8 cellular contexts compared by ENCODE assay signal in the genomic region with DNA sequence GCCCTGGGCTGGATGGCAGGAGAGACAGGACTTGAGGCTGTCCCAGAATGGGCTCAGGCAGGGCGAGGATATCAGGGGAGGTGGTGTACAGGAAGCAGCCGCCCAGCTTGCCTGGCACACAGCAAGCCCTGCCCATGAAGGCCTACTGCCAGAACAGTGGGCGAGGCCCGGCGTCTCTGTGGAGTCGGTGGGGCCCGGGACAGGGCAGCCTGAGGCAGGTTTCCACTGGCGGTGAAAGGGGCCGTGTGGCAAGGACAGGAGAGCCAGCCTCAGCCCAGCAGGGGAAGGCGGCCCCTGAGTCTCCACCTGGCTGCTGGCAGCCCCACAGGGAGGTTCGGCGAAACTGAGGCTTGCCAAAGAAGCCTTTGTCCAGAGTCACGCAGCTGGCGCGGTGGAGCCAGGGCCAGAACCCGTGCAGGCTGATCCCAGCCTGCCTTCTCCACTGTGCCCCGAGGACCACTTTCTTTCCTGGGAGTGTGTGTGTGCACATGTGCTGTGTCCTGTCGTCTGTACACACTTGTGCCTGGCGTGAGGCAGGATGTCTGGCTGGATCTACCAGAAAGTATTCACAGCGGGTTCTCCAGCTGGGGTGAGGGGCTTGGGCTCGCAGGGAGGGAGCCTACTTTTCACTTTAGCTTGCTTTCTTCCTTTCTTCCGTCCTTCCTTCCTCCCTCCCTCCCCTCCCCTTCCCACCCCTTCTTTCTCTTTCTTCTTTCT. TPM values are rescaled to one million over a fixed set of nuclear protein-coding genes. Genes with fewer than 3 reads are reported as not detected.
DNase-seq lines count a peak whose midpoint lies in the region; ATAC-seq and TF ChIP-seq lines count a peak whose summit lies in the region.

No MANE protein-coding gene starts in this region.

- H3K4me3 ChIP-seq in Caco-2 (ENCODE audit: low read depth, low read length) (peak overlapping the region; percentile 90), LNCaP clone FGC (ENCODE audit: low read depth, low read length) (peak overlapping the region; percentile 52), colonic mucosa (peak overlapping the region; percentile 83), lung (peak overlapping the region; percentile 76)

- no peak overlapping the region for H3K27ac Mint-ChIP-seq in Caco-2 (ENCODE audit: unreplicated experiment)
- H3K27ac Mint-ChIP-seq in activated CD4-positive, alpha-beta T cell treated with anti-CD3 and anti-CD28 coated beads for 36 hours, result peak overlapping the region; percentile 78

- WGBS in lung, 2 donors, result 3 to 9% methylated on average over 22 of the region's 22 CpGs

- peaks cover 7% of the 10 kb centered on the region for H3K4me1 Mint-ChIP-seq in Caco-2 (ENCODE audit: low read depth, unreplicated experiment)
- H3K4me1 Mint-ChIP-seq in activated CD4-positive, alpha-beta T cell treated with anti-CD3 and anti-CD28 coated beads for 36 hours, result peaks cover 29% of the 10 kb centered on the region

- no peaks in the 10 kb centered on the region for H3K9me3 Mint-ChIP-seq in Caco-2 (ENCODE audit: unreplicated experiment)
- no peaks in the 10 kb centered on the region for H3K9me3 Mint-ChIP-seq in activated CD4-positive, alpha-beta T cell treated with anti-CD3 and anti-CD28 coated beads for 36 hours (ENCODE audit: low read depth)

- H3K27ac ChIP-seq in colonic mucosa (peak overlapping the region; percentile 93), lung (ENCODE audit: low read depth in 1 of 2, low read length in 1 of 2) (peak overlapping the region; percentile 69 to 96)

- no peaks in the 10 kb centered on the region for H3K27me3 ChIP-seq in Caco-2 (replicated peaks; ENCODE audit: control insufficient read depth, insufficient read depth, low read length)
- H3K27me3 ChIP-seq in colonic mucosa, result no peaks in the 10 kb centered on the region
- H3K27me3 ChIP-seq in lung (ENCODE audit: control insufficient read depth, insufficient read depth), result no peaks in the 10 kb centered on the region

- no peaks in the 10 kb centered on the region for H3K36me3 ChIP-seq in Caco-2 (ENCODE audit: control insufficient read depth, insufficient read depth, low read length)
- no peaks in the 10 kb centered on the region for H3K36me3 ChIP-seq in colonic mucosa
- peaks cover 0 to 6% of the 10 kb centered on the region in 2 donors for H3K36me3 ChIP-seq in lung (ENCODE audit: control insufficient read depth in 2 of 2, insufficient read depth in 2 of 2, low read length in 2 of 2)

- H3K4me1 ChIP-seq in Caco-2, result peaks cover 6% of the 10 kb centered on the region; the same call in 1 of the 2 replicates
- H3K4me1 ChIP-seq in colonic mucosa, result peaks cover 5% of the 10 kb centered on the region
- peaks cover 0 to 17% of the 10 kb centered on the region in 2 donors for H3K4me1 ChIP-seq in lung (ENCODE audit: control insufficient read depth in 2 of 2, insufficient read depth in 2 of 2, low read length in 2 of 2)

- no peaks in the 10 kb centered on the region for H3K27me3 Mint-ChIP-seq in Caco-2 (ENCODE audit: insufficient read depth, unreplicated experiment)
- no peaks in the 10 kb centered on the region for H3K27me3 Mint-ChIP-seq in activated CD4-positive, alpha-beta T cell treated with anti-CD3 and anti-CD28 coated beads for 36 hours

- peak overlapping the region; percentile 88 for H3K4me3 Mint-ChIP-seq in Caco-2 (ENCODE audit: unreplicated experiment)
- H3K4me3 Mint-ChIP-seq in activated CD4-positive, alpha-beta T cell treated with anti-CD3 and anti-CD28 coated beads for 36 hours, result peak overlapping the region; percentile 88

- CTCF ChIA-PET in Caco-2 (lab: Charles Lee), result interaction anchor here (0.7 kb wide), 2 partner anchors 10 to 48 kb away, joined by 5 read pairs; no protein-coding TSS in a partner anchor
- CTCF ChIA-PET in activated CD4-positive, alpha-beta T cell treated with anti-CD3 and anti-CD28 coated beads for 36 hours (lab: Charles Lee), result interaction anchor here (0.9 kb wide), 1 partner anchor 83 kb away, joined by 5 read pairs; no protein-coding TSS in a partner anchor

- peak; percentile 88 for ATAC-seq in activated CD4-positive, alpha-beta T cell treated with anti-CD3 and anti-CD28 coated beads for 36 hours
- ATAC-seq in lung (ENCODE audit: insufficient read depth, low FRiP score) (peak; percentile 84), GM18502 (IDR thresholded peaks at IDR 0.05; ENCODE audit: poor library complexity, unreplicated experiment) (no peak)

- DNase-seq in Caco-2 (no peak), LNCaP clone FGC (ENCODE audit: low read depth) (peak; percentile 46), colonic mucosa (peak; percentile 88), lung (ENCODE audit: low spot score) (peak; percentile 81), NCI-H1105 (lab: John Stamatoyannopoulos, UW) (no peak)
- peak; percentile 81 for DNase-seq in activated CD4-positive, alpha-beta T cell treated with anti-CD3 and anti-CD28 coated beads for 36 hours
- peak; percentile 35 for DNase-seq in stimulated activated CD8-positive, alpha-beta memory T cell treated with anti-CD3 and anti-CD28 coated beads, Interleukin-12 subunit alpha, Interleukin-12 subunit beta, amount 100 ng/mL, for 1 hour (ENCODE audit: low read depth)

- POLR2A ChIA-PET in Caco-2 (lab: Charles Lee), result no interaction called here
- POLR2A ChIA-PET in activated CD4-positive, alpha-beta T cell treated with anti-CD3 and anti-CD28 coated beads for 36 hours (lab: Charles Lee), result interaction anchor here (1.0 kb wide), 1 partner anchor 537 kb away, joined by 3 read pairs; no protein-coding TSS in a partner anchor

- BruUV-seq in Caco-2 (replicated peaks; lab: Mats Ljungman, UMichigan), result no TSS peak

- H3K9ac ChIP-seq in colonic mucosa (ENCODE audit: low read depth in 2 of 2, low read length in 2 of 2), result peak overlapping the region; percentile 97

- H3K9me3 ChIP-seq in Caco-2 (no peaks in the 10 kb centered on the region), colonic mucosa (no peaks in the 10 kb centered on the region), lung (ENCODE audit: control insufficient read depth in 2 of 2, insufficient read depth in 1 of 2, low read length in 1 of 2) (no peaks in the 10 kb centered on the region)

- intact Hi-C loops in Caco-2 (cut with micrococcal nuclease; ENCODE audit: unreplicated experiment), result no loop called here
- intact Hi-C loops in activated CD4-positive, alpha-beta T cell treated with anti-CD3 and anti-CD28 coated beads for 36 hours (cut with DNase I, micrococcal nuclease), result no loop called here
- intact Hi-C loops in colonic mucosa (cut with DNase I), result no loop called here

- H3K36me3 Mint-ChIP-seq in Caco-2 (ENCODE audit: insufficient read depth, unreplicated experiment), result no peaks in the 10 kb centered on the region
- H3K36me3 Mint-ChIP-seq in activated CD4-positive, alpha-beta T cell treated with anti-CD3 and anti-CD28 coated beads for 36 hours (ENCODE audit: low read depth), result no peaks in the 10 kb centered on the region

- no peak for TF ChIP-seq CTCF in Caco-2 (IDR thresholded peaks at IDR 0.05; ENCODE audit: insufficient read depth in 1 of 2, low read depth in 1 of 2, low read length in 1 of 2, severe bottlenecking in 1 of 2, unreplicated experiment in 1 of 2)
- no peak for TF ChIP-seq CTCF in LNCaP clone FGC (IDR thresholded peaks at IDR 0.05; ENCODE audit: control insufficient read depth, extremely low read depth, insufficient read depth)
- TF ChIP-seq CTCF in colonic mucosa (IDR thresholded peaks at IDR 0.05), result no peak
- no peak for TF ChIP-seq CTCF in lung (IDR thresholded peaks at IDR 0.05; ENCODE audit: control extremely low read depth, extremely low read depth)

RNA-seq across cellular contexts. Expression of gene TSPO, which starts 1.2 kb away (rescaled TPM):
- 44.6 and 50.1 TPM in 2 replicates for total RNA-seq in Caco-2 (2022)
- 100 to 1,000 TPM in 1 of 2 experiments, 10 to 100 TPM in 1; 61.7 to 114 TPM for total RNA-seq in activated CD4-positive, alpha-beta T cell treated with anti-CD3 and anti-CD28 coated beads for 36 hours
- 100 to 1,000 TPM; 266 to 426 TPM for total RNA-seq in colonic mucosa
- 100 to 1,000 TPM in 1 of 2 donors, 10 to 100 TPM in 1; 86.1 to 276 TPM for total RNA-seq in lung
- polyA plus RNA-seq in lung, result 100 to 1,000 TPM; 292 to 707 TPM

RNA-seq across cellular contexts. Expression of gene MCAT, which starts 9.3 kb away (rescaled TPM):
- 23.5 and 23.8 TPM in 2 replicates for total RNA-seq in Caco-2 (2022)
- total RNA-seq in activated CD4-positive, alpha-beta T cell treated with anti-CD3 and anti-CD28 coated beads for 36 hours, result 10 to 100 TPM; 13.8 to 16.9 TPM
- total RNA-seq in colonic mucosa, result 10 to 100 TPM; 17.9 to 35.1 TPM
- 10 to 100 TPM; 15.6 to 23.9 TPM for total RNA-seq in lung
- 10 to 100 TPM; 19.9 to 22.1 TPM for polyA plus RNA-seq in lung

RNA-seq across cellular contexts. Expression of gene TTLL12, which starts 34.4 kb away (rescaled TPM):
- total RNA-seq in Caco-2 (2022) (46.4 and 52.5 TPM in 2 replicates), colonic mucosa (100 to 1,000 TPM in 1 of 2 donors, 10 to 100 TPM in 1; 89.3 to 147 TPM), lung (10 to 100 TPM; 15.8 to 35.5 TPM)
- total RNA-seq in activated CD4-positive, alpha-beta T cell treated with anti-CD3 and anti-CD28 coated beads for 36 hours, result 10 to 100 TPM; 75.8 to 85.2 TPM
- 10 to 100 TPM; 20.0 to 30.7 TPM for polyA plus RNA-seq in lung

RNA-seq across cellular contexts. Expression of gene BIK, which starts 42.0 kb away (rescaled TPM):
- 13.3 and 17.6 TPM in 2 replicates for total RNA-seq in Caco-2 (2022)
- total RNA-seq in activated CD4-positive, alpha-beta T cell treated with anti-CD3 and anti-CD28 coated beads for 36 hours, result 1 to 10 TPM; 1.4 to 1.9 TPM
- total RNA-seq in colonic mucosa, result 10 to 100 TPM; 29.5 to 31.4 TPM
- 1 to 10 TPM; 2.7 to 6.1 TPM for total RNA-seq in lung
- 1 to 10 TPM; 3.1 to 7.6 TPM for polyA plus RNA-seq in lung

Comparison
In these comparisons a context has a peak if more than half of its experiments do, and no peak if none do; other contexts are left out.
1. DNase-seq: peak in LNCaP clone FGC (single experiment), activated CD4-positive, alpha-beta T cell treated with anti-CD3 and anti-CD28 coated beads for 36 hours (single experiment), colonic mucosa (single experiment), lung (single experiment) and stimulated activated CD8-positive, alpha-beta memory T cell treated with anti-CD3 and anti-CD28 coated beads, Interleukin-12 subunit alpha, Interleukin-12 subunit beta, amount 100 ng/mL, for 1 hour (single experiment); none in Caco-2 (0 of 2) and NCI-H1105 (single experiment).
2. Peak in every context shown above with its lines, with median percentiles within 50 percentile points of each other: H3K4me3 ChIP-seq.